Comparison of ENCODE assay signal across 15 cellular contexts in genomic region chr11:3913921-3914320, GRCh38.
"Had no signal": no experiment of that assay in that cellular context is flagged by ENCODE, and none has a peak within 500 bp of the region (broad histone marks: within the 10 kb centered on the region; RNA-seq: fewer than 3 reads in every experiment).

No MANE protein-coding gene starts in this region.

- H3K36me3 ChIP-seq: ascending aorta, esophagus squamous epithelium, ovary, upper lobe of right lung had no signal

- H3K9me3 Mint-ChIP-seq: activated naive CD8-positive, alpha-beta T cell treated with anti-CD3 and anti-CD28 coated beads, Interleukin-2, amount 10 ng/mL, durations not matched to agents 7 days and 5 days; neural crest cell; T-helper 1 cell treated with Interleukin-12 subunit alpha and Interleukin-12 subunit beta and Interleukin-4 antibody, amounts not matched to agents 30 μg/mL and 1 μg/mL, for 36 hours had no signal

- H3K4me1 Mint-ChIP-seq: neural crest cell had no signal

- H3K4me3 ChIP-seq: ascending aorta, esophagus squamous epithelium, ovary, upper lobe of right lung had no signal

- H3K27ac Mint-ChIP-seq: activated naive CD8-positive, alpha-beta T cell treated with anti-CD3 and anti-CD28 coated beads, Interleukin-2, amount 10 ng/mL, durations not matched to agents 7 days and 5 days; T-helper 1 cell treated with Interleukin-12 subunit alpha and Interleukin-12 subunit beta and Interleukin-4 antibody, amounts not matched to agents 30 μg/mL and 1 μg/mL, for 36 hours had no signal

- H3K27me3 Mint-ChIP-seq: activated naive CD8-positive, alpha-beta T cell treated with anti-CD3 and anti-CD28 coated beads, Interleukin-2, amount 10 ng/mL, durations not matched to agents 7 days and 5 days had no signal

- ATAC-seq: activated CD4-positive, CD25-positive, alpha-beta regulatory T cell treated with anti-CD3 and anti-CD28 coated beads, Interleukin-2, amount 50 U/mL, for 24 hours; left colon; upper lobe of right lung had no signal

- H3K4me3 Mint-ChIP-seq: activated naive CD8-positive, alpha-beta T cell treated with anti-CD3 and anti-CD28 coated beads, Interleukin-2, amount 10 ng/mL, durations not matched to agents 7 days and 5 days; neural crest cell; T-helper 1 cell treated with Interleukin-12 subunit alpha and Interleukin-12 subunit beta and Interleukin-4 antibody, amounts not matched to agents 30 μg/mL and 1 μg/mL, for 36 hours had no signal

- H3K4me1 ChIP-seq: ascending aorta had no signal

- H3K9me3 ChIP-seq: ascending aorta, esophagus squamous epithelium, ovary, upper lobe of right lung had no signal

- DNase-seq: activated naive CD8-positive, alpha-beta T cell treated with anti-CD3 and anti-CD28 coated beads, Interleukin-2, amount 10 ng/mL, durations not matched to agents 7 days and 5 days; activated T-cell treated with anti-CD3 and anti-CD28 coated beads, Interleukin-2, amount 50 U/mL, for 48 hours; esophagus squamous epithelium; foreskin melanocyte; head of caudate nucleus; left colon; mammary epithelial cell; ovary; stimulated activated CD4-positive, alpha-beta T cell treated with anti-CD3 and anti-CD28 coated beads, Interleukin-12 subunit alpha, Interleukin-12 subunit beta, amount 100 ng/mL, for 4 hours; stimulated activated naive CD4-positive, alpha-beta T cell treated with Interleukin-2 at 50 U/mL for 16 hours; upper lobe of right lung had no signal
